In genomic region chr4:103171006-103171405, GRCh38 we compare ENCODE assay signal across 26 cellular contexts.
"Had no signal": no experiment of that assay in that cellular context is flagged by ENCODE, and none has a peak within 500 bp of the region (broad histone marks: within the 10 kb centered on the region; RNA-seq: fewer than 3 reads in every experiment).

No MANE protein-coding gene starts in this region.

- H3K27ac Mint-ChIP-seq: activated CD4-positive, alpha-beta memory T cell treated with anti-CD3 and anti-CD28 coated beads, Interleukin-2, amount 10 ng/mL, durations not matched to agents 7 days and 5 days; activated CD4-positive, alpha-beta T cell treated with anti-CD3 and anti-CD28 coated beads, Interleukin-2, amount 10 ng/mL, durations not matched to agents 7 days and 5 days; activated T-helper 17 cell treated with anti-CD3 and anti-CD28 coated beads, Interleukin-2, amount 50 U/mL, for 72 hours; dendritic cell treated with granulocyte-macrophage colony-stimulating factor and Interleukin-4, amounts not matched to agents 40 ng/mL and 50 ng/mL, for 4 days; immature natural killer cell; naive thymus-derived CD4-positive, alpha-beta T cell had no signal

- H3K4me3 ChIP-seq: left lung, lower lobe of right lung, psoas muscle, sigmoid colon, suprapubic skin, tibial artery had no signal

- H3K27ac ChIP-seq: left lung, lower lobe of right lung, parathyroid adenoma, psoas muscle, sigmoid colon, suprapubic skin, tibial artery had no signal

- H3K9me3 ChIP-seq: sigmoid colon, suprapubic skin had no signal

- DNase-seq: activated CD4-positive, alpha-beta memory T cell treated with anti-CD3 and anti-CD28 coated beads, Interleukin-2, amount 10 ng/mL, durations not matched to agents 7 days and 5 days; activated CD4-positive, alpha-beta T cell treated with anti-CD3 and anti-CD28 coated beads for 1 hour; activated CD4-positive, alpha-beta T cell treated with anti-CD3 and anti-CD28 coated beads, Interleukin-2, amount 10 ng/mL, durations not matched to agents 7 days and 5 days; activated gamma-delta T cell treated with Interleukin-2 at 50 U/mL for 16 hours; activated naive CD4-positive, alpha-beta T cell treated with anti-CD3 and anti-CD28 coated beads, Interleukin-2, amount 50 U/mL, for 16 hours; activated T-cell treated with anti-CD3 and anti-CD28 coated beads, Interleukin-2, amount 50 U/mL, for 4 hours; amygdala; central memory CD4-positive, alpha-beta T cell; foreskin fibroblast; head of caudate nucleus; hippocampal formation; immature natural killer cell; kidney glomerular epithelial cell; left lung; lower lobe of right lung; naive thymus-derived CD4-positive, alpha-beta T cell; psoas muscle; sigmoid colon; stimulated activated naive CD4-positive, alpha-beta T cell; T-helper 2 cell; tibial artery had no signal

- H3K36me3 ChIP-seq: lower lobe of right lung, sigmoid colon, tibial artery had no signal

- H3K27me3 ChIP-seq: left lung, sigmoid colon, suprapubic skin, tibial artery had no signal

- H3K27me3 Mint-ChIP-seq: activated CD4-positive, alpha-beta memory T cell treated with anti-CD3 and anti-CD28 coated beads, Interleukin-2, amount 10 ng/mL, durations not matched to agents 7 days and 5 days; activated CD4-positive, alpha-beta T cell treated with anti-CD3 and anti-CD28 coated beads, Interleukin-2, amount 10 ng/mL, durations not matched to agents 7 days and 5 days; activated T-helper 17 cell treated with anti-CD3 and anti-CD28 coated beads, Interleukin-2, amount 50 U/mL, for 72 hours; dendritic cell treated with granulocyte-macrophage colony-stimulating factor and Interleukin-4, amounts not matched to agents 40 ng/mL and 50 ng/mL, for 4 days; naive thymus-derived CD4-positive, alpha-beta T cell had no signal

- H2AFZ ChIP-seq: parathyroid adenoma had no signal

- H3K9ac ChIP-seq: parathyroid adenoma had no signal

- H3K4me1 Mint-ChIP-seq: activated T-helper 17 cell treated with anti-CD3 and anti-CD28 coated beads, Interleukin-2, amount 50 U/mL, for 72 hours; immature natural killer cell; WTC11 had no signal

- H3K79me2 ChIP-seq: parathyroid adenoma had no signal

- H3K4me3 Mint-ChIP-seq: activated CD4-positive, alpha-beta memory T cell treated with anti-CD3 and anti-CD28 coated beads, Interleukin-2, amount 10 ng/mL, durations not matched to agents 7 days and 5 days; activated CD4-positive, alpha-beta T cell treated with anti-CD3 and anti-CD28 coated beads, Interleukin-2, amount 10 ng/mL, durations not matched to agents 7 days and 5 days; activated T-cell treated with anti-CD3 and anti-CD28 coated beads, Interleukin-2, amount 50 U/mL, for 4 hours; activated T-helper 17 cell treated with anti-CD3 and anti-CD28 coated beads, Interleukin-2, amount 50 U/mL, for 72 hours; dendritic cell treated with granulocyte-macrophage colony-stimulating factor and Interleukin-4, amounts not matched to agents 40 ng/mL and 50 ng/mL, for 4 days; immature natural killer cell; naive thymus-derived CD4-positive, alpha-beta T cell; WTC11 had no signal

- H3K4me1 ChIP-seq: left lung, lower lobe of right lung, parathyroid adenoma, psoas muscle, sigmoid colon, suprapubic skin, tibial artery had no signal
